ENCODE assay signal across 3 cellular contexts in genomic region chr1:52651904-52652303, GRCh38.
TF ChIP-seq lines count a peak whose summit lies in the region.

No MANE protein-coding gene starts in this region.

TF ChIP-seq in HEK293, 187 proteins besides CTCF, POLR2A, EP300 and RAD21:
- TF ChIP-seq ZNF664 (tag by site-specific recombination; IDR thresholded peaks at IDR 0.05) (no peak), ZBTB17 (tag by site-specific recombination; IDR thresholded peaks at IDR 0.05) (peak; percentile 96)

TF ChIP-seq in H1, 55 proteins besides CTCF, POLR2A, EP300 and RAD21:
- TF ChIP-seq ASH2L (IDR thresholded peaks at IDR 0.05; ENCODE audit: low read length) (no peak), RNF2 (IDR thresholded peaks at IDR 0.05; ENCODE audit: borderline replicate concordance, low read depth, low read length, missing control alignments, poor library complexity, severe bottlenecking) (no peak), FOSL1 (IDR thresholded peaks at IDR 0.05; ENCODE audit: insufficient read depth, low read depth, low read length) (no peak)
- TF ChIP-seq, protein P1, sequence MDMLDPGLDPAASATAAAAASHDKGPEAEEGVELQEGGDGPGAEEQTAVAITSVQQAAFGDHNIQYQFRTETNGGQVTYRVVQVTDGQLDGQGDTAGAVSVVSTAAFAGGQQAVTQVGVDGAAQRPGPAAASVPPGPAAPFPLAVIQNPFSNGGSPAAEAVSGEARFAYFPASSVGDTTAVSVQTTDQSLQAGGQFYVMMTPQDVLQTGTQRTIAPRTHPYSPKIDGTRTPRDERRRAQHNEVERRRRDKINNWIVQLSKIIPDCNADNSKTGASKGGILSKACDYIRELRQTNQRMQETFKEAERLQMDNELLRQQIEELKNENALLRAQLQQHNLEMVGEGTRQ (IDR thresholded peaks at IDR 0.05; ENCODE audit: low read length): peak; percentile 15; the same call in 1 of the 2 replicates

TF ChIP-seq in SK-N-SH, 30 proteins besides CTCF, POLR2A, EP300 and RAD21:
- TF ChIP-seq, protein P1 (IDR thresholded peaks at IDR 0.05; ENCODE audit: borderline replicate concordance, low read depth, low read length): no peak
- TF ChIP-seq FOXM1 (IDR thresholded peaks at IDR 0.05; ENCODE audit: low read depth) (no peak), RCOR1 (IDR thresholded peaks at IDR 0.05; ENCODE audit: low read length) (no peak), RFX5 (IDR thresholded peaks at IDR 0.05; ENCODE audit: low read length) (no peak), IRF3 (IDR thresholded peaks at IDR 0.05; ENCODE audit: low read depth, low read length) (no peak), FOSL2 (IDR thresholded peaks at IDR 0.05; ENCODE audit: borderline replicate concordance, low read depth) (no peak), RXRA (IDR thresholded peaks at IDR 0.05; ENCODE audit: borderline replicate concordance, low read depth) (no peak), ELF1 (IDR thresholded peaks at IDR 0.05) (no peak), TCF12 (IDR thresholded peaks at IDR 0.05) (no peak), CHD2 (IDR thresholded peaks at IDR 0.05; ENCODE audit: low read length, partially characterized antibody) (no peak), FOXJ3 (CRISPR knock-in tag; IDR thresholded peaks at IDR 0.05) (no peak), JUND (IDR thresholded peaks at IDR 0.05) (no peak), YY1 (IDR thresholded peaks at IDR 0.05; ENCODE audit: low read depth) (no peak), MXI1 (IDR thresholded peaks at IDR 0.05; ENCODE audit: low read depth, low read length) (no peak), NFIC (IDR thresholded peaks at IDR 0.05; ENCODE audit: borderline replicate concordance) (no peak), MEF2A (IDR thresholded peaks at IDR 0.05; ENCODE audit: borderline replicate concordance, low read depth) (no peak), TEAD4 (IDR thresholded peaks at IDR 0.05; ENCODE audit: borderline replicate concordance, insufficient read depth) (no peak), SIN3A (IDR thresholded peaks at IDR 0.05; ENCODE audit: borderline replicate concordance, low read depth, low read length) (no peak), EZH2phosphoT487 (IDR thresholded peaks at IDR 0.05; ENCODE audit: borderline replicate concordance, low read depth) (no peak)
TF ChIP-seq in SK-N-SH: peak in this region for 0.
